8 cellular contexts compared by ENCODE assay signal in genomic region chr7:128739048-128739962, GRCh38. TPM values are rescaled to one million over a fixed set of nuclear protein-coding genes. Genes with fewer than 3 reads are reported as not detected.
DNase-seq lines count a peak whose midpoint lies in the region; TF ChIP-seq lines count a peak whose summit lies in the region.

TSS of gene CALU (plus strand) at chr7:128739359. CDS start at chr7:128748584, 9,225 bp downstream.

- peaks cover 62% of the 10 kb centered on the region for H3K4me1 Mint-ChIP-seq in HFFc6 (ENCODE audit: low read depth)

- H3K27me3 Mint-ChIP-seq in HFFc6 (ENCODE audit: insufficient read depth) = peaks cover 20% of the 10 kb centered on the region

- peak; percentile 86 for TF ChIP-seq POLR2A in NB4 (IDR thresholded peaks at IDR 0.05; ENCODE audit: extremely low read depth, insufficient read length)

- peak within 1 kb of the TSS; percentile 92 for H3K4me3 ChIP-seq in NB4 (ENCODE audit: low read depth, low read length)
- peak within 1 kb of the TSS; percentile 96 for H3K4me3 ChIP-seq in SK-N-MC

- H3K27ac ChIP-seq in SK-N-MC = peak within 1 kb of the TSS; percentile 66

- no peaks in the 10 kb centered on the region; the same call in 1 of the 2 replicates for H3K9me3 Mint-ChIP-seq in HFFc6

- peak within 1 kb of the TSS; percentile 88 for H3K9ac ChIP-seq in SK-N-MC (ENCODE audit: insufficient read length)

- peak; percentile 87 for DNase-seq in GM04503 (ENCODE audit: low read depth)
- DNase-seq in HFFc6 = peak; percentile 97
- DNase-seq in NB4 (ENCODE audit: low read depth) = peak; percentile 98
- peak; percentile 75 for DNase-seq in SK-N-MC (ENCODE audit: low read depth, low spot score)
- peak; percentile 95 for DNase-seq in activated naive CD4-positive, alpha-beta T cell treated with anti-CD3 and anti-CD28 coated beads, Interleukin-2, amount 50 U/mL, for 16 hours
- peak; percentile 99 for DNase-seq in germinal center (ENCODE audit: low spot score)
- peak; percentile 90 for DNase-seq in non-pigmented ciliary epithelial cell (ENCODE audit: low read depth)
- peak; percentile 97 for DNase-seq in superior temporal gyrus (ENCODE audit: extremely low spot score)

- H3K36me3 Mint-ChIP-seq in HFFc6 (ENCODE audit: low read depth) = peaks cover 41% of the 10 kb centered on the region

- peaks cover 7% of the 10 kb centered on the region; the same call in 1 of the 2 replicates for H3K36me3 ChIP-seq in SK-N-MC (ENCODE audit: insufficient read depth, low read length)

- peak within 1 kb of the TSS; percentile 99 for H3K4me3 Mint-ChIP-seq in HFFc6

- TF ChIP-seq CTCF in HFFc6 (IDR thresholded peaks at IDR 0.05) = no peak
- no peak for TF ChIP-seq CTCF in NB4 (IDR thresholded peaks at IDR 0.05; ENCODE audit: low read depth, low read length)

- peak within 1 kb of the TSS; percentile 100 for H3K27ac Mint-ChIP-seq in HFFc6

- no peaks in the 10 kb centered on the region for H3K9me3 ChIP-seq in SK-N-MC (ENCODE audit: low read depth, low read length)

RNA-seq across cellular contexts. Expression of gene CALU, which starts in this region (rescaled TPM):
- 100 to 1,000 TPM; 821 to 941 (median 887) TPM for total RNA-seq in HFFc6 (2021; fragmentation: NEBNext Ultra II Directional; extraction: Animal tissue kit (Norgen Biotek cat#: 25700))

Comparison
In these comparisons a context has a peak if more than half of its experiments do, and no peak if none do; other contexts are left out.
1. Peak in every context shown above with its lines: DNase-seq, H3K4me3 ChIP-seq and H3K27ac ChIP-seq.